8 cellular contexts compared by ENCODE assay signal in the genomic region with DNA sequence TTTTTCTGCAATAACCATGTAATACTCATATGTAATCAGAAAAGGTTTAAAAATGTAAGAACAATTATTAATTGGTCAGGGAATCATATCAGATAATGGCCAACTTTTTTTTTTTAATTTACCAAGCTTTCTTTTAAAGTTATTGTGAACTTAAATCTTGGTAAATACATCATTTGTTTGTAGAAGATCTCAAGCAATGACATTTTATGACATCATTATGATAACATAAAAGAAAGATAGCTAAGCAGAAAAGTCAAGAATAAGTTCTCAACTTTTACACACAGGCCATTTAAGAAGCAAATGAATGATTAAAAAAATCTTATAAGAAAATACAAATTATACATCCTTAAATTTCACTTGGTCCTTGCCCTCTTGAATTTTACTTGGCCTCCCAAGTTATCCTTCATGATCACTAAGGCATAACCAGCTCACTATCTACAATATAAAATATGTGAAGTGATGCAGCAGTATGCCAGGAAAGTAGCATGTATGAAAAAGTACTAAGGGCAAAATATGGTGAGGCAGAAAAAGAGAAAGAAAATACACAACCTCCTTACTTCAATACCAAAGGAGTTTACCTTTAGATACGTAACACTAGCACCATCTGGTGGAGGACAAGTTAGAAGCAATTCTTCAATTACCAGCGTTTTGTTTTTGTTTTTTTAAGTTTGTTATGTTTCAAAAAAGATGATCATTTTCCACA.
DNase-seq lines count a peak whose midpoint lies in the region; ATAC-seq, FAIRE-seq and TF ChIP-seq lines count a peak whose summit lies in the region.

No MANE protein-coding gene starts in this region.

- H3K9me3 ChIP-seq in left lung: no peaks in the 10 kb centered on the region

- POLR2A ChIA-PET in MCF 10A (lab: Yijun Ruan, JAX): interaction anchor here (0.8 to 2.2 kb wide), 4 partner anchors 64 to 514 kb away, joined by 3 to 12 read pairs (median 4); no protein-coding TSS in a partner anchor

- H3K4me1 ChIP-seq in left lung: peaks cover 0 to 4% of the 10 kb centered on the region in 2 donors

- FAIRE-seq in D721Med (lab: Jason Lieb, UNC): peak; percentile 63

- no TSS peak for BruUV-seq in MCF 10A (replicated peaks; lab: Mats Ljungman, UMichigan)

- no peaks in the 10 kb centered on the region for H3K36me3 ChIP-seq in left lung

- H3K27ac Mint-ChIP-seq in MCF 10A (ENCODE audit: low read depth, unreplicated experiment): no peak overlapping the region

- no peaks in the 10 kb centered on the region for H3K9me3 Mint-ChIP-seq in MCF 10A (ENCODE audit: unreplicated experiment)

- H3K4me1 Mint-ChIP-seq in MCF 10A (ENCODE audit: insufficient read depth, unreplicated experiment): peaks cover 5% of the 10 kb centered on the region

- DNase-seq in D721Med (ENCODE audit: insufficient read length, low spot score): no peak
- DNase-seq in HL-60 (ENCODE audit: low read depth in 1 of 2, low spot score in 1 of 2): peak in 1 of 2 experiments; percentile 19
- peak; percentile 40 to 70 for DNase-seq in NCI-H526 (lab: John Stamatoyannopoulos, UW)
- peak; percentile 71 for DNase-seq in MCF 10A (ENCODE audit: unreplicated experiment)
- no peak for DNase-seq in left lung
- no peak for DNase-seq in activated CD4-positive, alpha-beta T cell treated with anti-CD3 and anti-CD28 coated beads for 48 hours

- H3K27me3 ChIP-seq in HL-60 (ENCODE audit: insufficient read depth, poor library complexity, severe bottlenecking) (no peaks in the 10 kb centered on the region), left lung (no peaks in the 10 kb centered on the region)

- no peak overlapping the region for H3K4me3 ChIP-seq in HL-60 (replicated peaks; ENCODE audit: insufficient read depth, low read length)
- H3K4me3 ChIP-seq in left lung: no peak overlapping the region

- TF ChIP-seq CTCF in D721Med (IDR thresholded peaks at IDR 0.05; ENCODE audit: insufficient read depth, missing control alignments) (peak; percentile 77), HL-60 (IDR thresholded peaks at IDR 0.05; ENCODE audit: insufficient read depth, low read length) (peak; percentile 41), MCF 10A (IDR thresholded peaks at IDR 0.05; ENCODE audit: unreplicated experiment) (peak; percentile 62), left lung (IDR thresholded peaks at IDR 0.05) (peak; percentile 63 to 79)

- no peaks in the 10 kb centered on the region for H3K27me3 Mint-ChIP-seq in MCF 10A (ENCODE audit: insufficient read depth, unreplicated experiment)

- no peak overlapping the region for H3K4me3 Mint-ChIP-seq in MCF 10A (ENCODE audit: unreplicated experiment)

- ATAC-seq in left lung (peak; percentile 78), GM21360 (IDR thresholded peaks at IDR 0.05; ENCODE audit: unreplicated experiment) (no peak), HG03469 (IDR thresholded peaks at IDR 0.05; ENCODE audit: unreplicated experiment) (no peak)

- no peaks in the 10 kb centered on the region for H3K36me3 Mint-ChIP-seq in MCF 10A (ENCODE audit: insufficient read depth, unreplicated experiment)

- intact Hi-C loops in MCF 10A (cut with micrococcal nuclease): loop anchor here (1.0 to 2.0 kb wide), 4 partner anchors 256 to 513 kb away; no protein-coding TSS in a partner anchor
- intact Hi-C loops in left lung (cut with DNase I): loop anchor here in 1 of 2 donors (5.0 kb wide), 1 partner anchor 512 kb away; no protein-coding TSS in a partner anchor

- CTCF ChIA-PET in MCF 10A (lab: Yijun Ruan, JAX): interaction anchor here (0.6 to 4.7 kb wide), 52 partner anchors 9 to 1770 kb away, joined by 3 to 168 read pairs (median 4); no protein-coding TSS in a partner anchor

- H3K27ac ChIP-seq in HL-60 (replicated peaks) (no peak overlapping the region), left lung (no peak overlapping the region)

Comparison
In these comparisons a context has a peak if more than half of its experiments do, and no peak if none do; other contexts are left out.
1. DNase-seq: peak in NCI-H526 (2 of 2) and MCF 10A (single experiment); none in D721Med (single experiment), left lung (0 of 2) and activated CD4-positive, alpha-beta T cell treated with anti-CD3 and anti-CD28 coated beads for 48 hours (single experiment).
2. Peak in every context shown above with its lines, with median percentiles within 50 percentile points of each other: CTCF ChIP-seq.